In genomic region chr7:21580073-21580521, GRCh38 we compare ENCODE assay signal across 9 cellular contexts. TPM values are rescaled to one million over a fixed set of nuclear protein-coding genes. Genes with fewer than 3 reads are reported as not detected.
DNase-seq lines count a peak whose midpoint lies in the region; ATAC-seq, FAIRE-seq and TF ChIP-seq lines count a peak whose summit lies in the region.
"Had no signal": no experiment of that assay in that cellular context is flagged by ENCODE, and none has a peak within 500 bp of the region (broad histone marks: within the 10 kb centered on the region; RNA-seq: fewer than 3 reads in every experiment).

No MANE protein-coding gene starts in this region.

- TF ChIP-seq EP300 in A549 (IDR thresholded peaks at IDR 0.05): no peak

- CTCF ChIA-PET in A549 (lab: Yijun Ruan, JAX): no interaction called here

- 4% methylated on average over 4 of the region's 4 CpGs for WGBS in A549 (ENCODE audit: missing lambda C conversion rate)

- no peaks in the 10 kb centered on the region for H3K4me1 ChIP-seq in A549

- peak in 1 of 2 experiments; percentile 56; a peak in 1 of 6 replicates for ATAC-seq in A549
- peak; percentile 67 for ATAC-seq in GM19372 (IDR thresholded peaks at IDR 0.05; ENCODE audit: low read depth, unreplicated experiment)
- ATAC-seq in GM21529 (IDR thresholded peaks at IDR 0.05; ENCODE audit: unreplicated experiment): no peak
- ATAC-seq in HG02759 (IDR thresholded peaks at IDR 0.05; ENCODE audit: unreplicated experiment): no peak

- H3K4me2 ChIP-seq in A549: peak overlapping the region; percentile 19; the same call in 1 of the 3 replicates

- no peak for TF ChIP-seq CTCF in A549 (IDR thresholded peaks at IDR 0.05)
- no peak for TF ChIP-seq CTCF in foreskin fibroblast (IDR thresholded peaks at IDR 0.05; ENCODE audit: low read depth, low read length)

- in situ Hi-C loops in ACHN (cut with HindIII; ENCODE audit: low pct_ligation_motif_present, low pct_unique_long_range_greater_than_20kb, low sequenced_read_pairs): no loop called here

- no peak for TF ChIP-seq POLR2A in A549 (IDR thresholded peaks at IDR 0.05; ENCODE audit: low read length)

- H3K4me3 ChIP-seq in A549 (no peak overlapping the region), foreskin fibroblast (ENCODE audit: low read depth in 1 of 2, low read length in 2 of 2) (no peak overlapping the region)

- DNase-seq in A549 (ENCODE audit: low read depth in 1 of 2, low spot score in 1 of 2): peak in 1 of 2 experiments; percentile 11
- peak; percentile 53 for DNase-seq in NCI-H69 (lab: John Stamatoyannopoulos, UW)
- peak; percentile 39 to 68 for DNase-seq in foreskin fibroblast
- DNase-seq in NCI-H2171 treated with DMSO at 0.1 percent for 48 hours (lab: John Stamatoyannopoulos, UW): no peak
- DNase-seq in ACHN: no peak

- H3K27ac ChIP-seq in A549: no peak overlapping the region

- no peak for TF ChIP-seq RAD21 in A549 (conservative IDR thresholded peaks at IDR 0.05 in 1 of 2, IDR thresholded peaks at IDR 0.05 in 1 of 2)

- POLR2A ChIA-PET in A549 (lab: Yijun Ruan, JAX): no interaction called here

- FAIRE-seq in A549 (lab: Jason Lieb, UNC): no peak
- FAIRE-seq: TTC549 had no signal

- no peaks in the 10 kb centered on the region for H3K9me3 ChIP-seq in A549

TF ChIP-seq in A549, 52 proteins besides CTCF, POLR2A, EP300 and RAD21:
- TF ChIP-seq RNF2 (IDR thresholded peaks at IDR 0.05; ENCODE audit: borderline replicate concordance, low read depth): no peak
- TF ChIP-seq MAX (IDR thresholded peaks at IDR 0.05): no peak
- no peak for TF ChIP-seq CBX8 (IDR thresholded peaks at IDR 0.05)
- TF ChIP-seq NFE2L2 (conservative IDR thresholded peaks at IDR 0.05; ENCODE audit: low read length): no peak
- no peak for TF ChIP-seq RARB (CRISPR knock-in tag; IDR thresholded peaks at IDR 0.05)
- TF ChIP-seq KDM1A (IDR thresholded peaks at IDR 0.05; ENCODE audit: low read depth): no peak
- TF ChIP-seq, protein P1, sequence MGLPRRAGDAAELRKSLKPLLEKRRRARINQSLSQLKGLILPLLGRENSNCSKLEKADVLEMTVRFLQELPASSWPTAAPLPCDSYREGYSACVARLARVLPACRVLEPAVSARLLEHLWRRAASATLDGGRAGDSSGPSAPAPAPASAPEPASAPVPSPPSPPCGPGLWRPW (IDR thresholded peaks at IDR 0.05): no peak
- no peak for TF ChIP-seq MAZ (IDR thresholded peaks at IDR 0.05; ENCODE audit: borderline replicate concordance, low read depth, low read length)
- no peak for TF ChIP-seq ZFP36 (IDR thresholded peaks at IDR 0.05; ENCODE audit: borderline replicate concordance, partially characterized antibody)
- TF ChIP-seq SMC3 (IDR thresholded peaks at IDR 0.05): no peak
- TF ChIP-seq SREBF2 (IDR thresholded peaks at IDR 0.05): no peak
- TF ChIP-seq BCL3 (IDR thresholded peaks at IDR 0.05): no peak
- TF ChIP-seq CHD4 (IDR thresholded peaks at IDR 0.05; ENCODE audit: borderline replicate concordance): no peak
- no peak for TF ChIP-seq RFX5 (IDR thresholded peaks at IDR 0.05)
- no peak for TF ChIP-seq CBX2 (IDR thresholded peaks at IDR 0.05; ENCODE audit: borderline replicate concordance, low read depth)
- no peak for TF ChIP-seq NPAS2 (CRISPR knock-in tag; IDR thresholded peaks at IDR 0.05; ENCODE audit: borderline replicate concordance)
- no peak for TF ChIP-seq HOXB13 (CRISPR knock-in tag; IDR thresholded peaks at IDR 0.05; ENCODE audit: low read depth)
- no peak for TF ChIP-seq PHF8 (IDR thresholded peaks at IDR 0.05; ENCODE audit: borderline replicate concordance, low read depth)
- no peak for TF ChIP-seq KDM5A (IDR thresholded peaks at IDR 0.05)
- no peak for TF ChIP-seq CEBPB (IDR thresholded peaks at IDR 0.05)

RNA-seq across cellular contexts. Expression of gene DNAH11, which starts 37.3 kb away (rescaled TPM):
- polyA plus RNA-seq in A549 (2011; rRNA removed): 0.13 TPM in 2 replicates
- under 0.01 and 0.01 TPM in 2 replicates for polyA plus RNA-seq in A549 (2012; cell fraction: cytosol; rRNA removed)
- 0.01 TPM in 1 of 2 replicates, not detected in the other for polyA plus RNA-seq in A549 (2012; cell fraction: nucleus; rRNA removed)
- 0.01 to 0.20 TPM (median 0.03 TPM) in 3 replicates for polyA plus RNA-seq in A549 (2017; fragmentation: RNase III; extraction: RNeasy Plus Mini Kit Qiagen cat#74134 plus additional on column Dnase treatment)
- polyA minus RNA-seq in A549 (2011; rRNA and poly(A)+ RNA removed): 0.04 and 0.05 TPM in 2 replicates

Comparison
In these comparisons a context has a peak if more than half of its experiments do, and no peak if none do; other contexts are left out.
1. DNase-seq: peak in NCI-H69 (single experiment) and foreskin fibroblast (2 of 2); none in NCI-H2171 treated with DMSO at 0.1 percent for 48 hours (single experiment) and ACHN (single experiment).